ENCODE assay signal across 1 cellular context in the genomic region with DNA sequence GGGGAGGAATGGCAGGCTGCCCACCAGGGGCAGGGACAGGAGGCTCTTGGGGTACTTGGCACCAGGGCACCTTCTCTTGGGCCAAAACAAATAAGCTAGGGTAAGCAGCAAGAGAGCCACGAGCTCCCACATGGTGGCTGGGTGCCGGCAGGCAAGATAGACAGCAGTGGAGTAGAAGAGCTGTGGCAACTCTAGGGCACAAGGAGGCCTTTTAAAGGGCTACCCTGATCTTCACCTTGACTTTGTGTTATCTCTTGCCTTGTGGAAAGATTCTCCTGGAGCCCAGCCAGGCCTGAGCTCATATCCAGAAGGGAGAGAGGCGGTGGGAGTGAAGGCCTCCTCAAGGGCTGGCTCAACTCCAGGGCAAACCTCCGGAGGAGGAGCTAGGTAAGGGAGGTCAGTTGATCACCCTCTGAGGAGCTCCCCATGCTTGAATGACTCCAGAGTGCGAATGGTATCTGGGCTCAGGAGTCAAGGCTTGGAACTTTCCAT.
TF ChIP-seq lines count a peak whose summit lies in the region.

A gene with protein sequence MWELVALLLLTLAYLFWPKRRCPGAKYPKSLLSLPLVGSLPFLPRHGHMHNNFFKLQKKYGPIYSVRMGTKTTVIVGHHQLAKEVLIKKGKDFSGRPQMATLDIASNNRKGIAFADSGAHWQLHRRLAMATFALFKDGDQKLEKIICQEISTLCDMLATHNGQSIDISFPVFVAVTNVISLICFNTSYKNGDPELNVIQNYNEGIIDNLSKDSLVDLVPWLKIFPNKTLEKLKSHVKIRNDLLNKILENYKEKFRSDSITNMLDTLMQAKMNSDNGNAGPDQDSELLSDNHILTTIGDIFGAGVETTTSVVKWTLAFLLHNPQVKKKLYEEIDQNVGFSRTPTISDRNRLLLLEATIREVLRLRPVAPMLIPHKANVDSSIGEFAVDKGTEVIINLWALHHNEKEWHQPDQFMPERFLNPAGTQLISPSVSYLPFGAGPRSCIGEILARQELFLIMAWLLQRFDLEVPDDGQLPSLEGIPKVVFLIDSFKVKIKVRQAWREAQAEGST (minus strand): TSS at position 184 of the 492 bp plus-strand sequence. CDS start 52 bp downstream, at position 132.

TF ChIP-seq in Ishikawa, 13 proteins besides CTCF, POLR2A, EP300 and RAD21:
- TF ChIP-seq TCF12 (IDR thresholded peaks at IDR 0.05; ENCODE audit: low read depth) = 0 out of 2 replicates have a peak, but pooled peaks have one; percentile 20
- TF ChIP-seq FOXM1 (IDR thresholded peaks at IDR 0.05; ENCODE audit: borderline replicate concordance, low read depth) = no peak
- TF ChIP-seq, protein P1, sequence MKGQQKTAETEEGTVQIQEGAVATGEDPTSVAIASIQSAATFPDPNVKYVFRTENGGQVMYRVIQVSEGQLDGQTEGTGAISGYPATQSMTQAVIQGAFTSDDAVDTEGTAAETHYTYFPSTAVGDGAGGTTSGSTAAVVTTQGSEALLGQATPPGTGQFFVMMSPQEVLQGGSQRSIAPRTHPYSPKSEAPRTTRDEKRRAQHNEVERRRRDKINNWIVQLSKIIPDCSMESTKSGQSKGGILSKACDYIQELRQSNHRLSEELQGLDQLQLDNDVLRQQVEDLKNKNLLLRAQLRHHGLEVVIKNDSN (IDR thresholded peaks at IDR 0.05) = no peak
- TF ChIP-seq NFIC (IDR thresholded peaks at IDR 0.05) = peak; percentile 82
- TF ChIP-seq CEBPB (IDR thresholded peaks at IDR 0.05) = no peak
- no peak for TF ChIP-seq TAF1 (IDR thresholded peaks at IDR 0.05; ENCODE audit: low read depth)
- TF ChIP-seq ZBTB7A (IDR thresholded peaks at IDR 0.05; ENCODE audit: low read depth) = no peak
- TF ChIP-seq, protein P2, sequence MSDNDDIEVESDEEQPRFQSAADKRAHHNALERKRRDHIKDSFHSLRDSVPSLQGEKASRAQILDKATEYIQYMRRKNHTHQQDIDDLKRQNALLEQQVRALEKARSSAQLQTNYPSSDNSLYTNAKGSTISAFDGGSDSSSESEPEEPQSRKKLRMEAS (IDR thresholded peaks at IDR 0.05) = peak; percentile 37; the same call in 1 of the 2 replicates
- no peak for TF ChIP-seq YY1 (IDR thresholded peaks at IDR 0.05; ENCODE audit: low read depth)
- TF ChIP-seq, protein P3, sequence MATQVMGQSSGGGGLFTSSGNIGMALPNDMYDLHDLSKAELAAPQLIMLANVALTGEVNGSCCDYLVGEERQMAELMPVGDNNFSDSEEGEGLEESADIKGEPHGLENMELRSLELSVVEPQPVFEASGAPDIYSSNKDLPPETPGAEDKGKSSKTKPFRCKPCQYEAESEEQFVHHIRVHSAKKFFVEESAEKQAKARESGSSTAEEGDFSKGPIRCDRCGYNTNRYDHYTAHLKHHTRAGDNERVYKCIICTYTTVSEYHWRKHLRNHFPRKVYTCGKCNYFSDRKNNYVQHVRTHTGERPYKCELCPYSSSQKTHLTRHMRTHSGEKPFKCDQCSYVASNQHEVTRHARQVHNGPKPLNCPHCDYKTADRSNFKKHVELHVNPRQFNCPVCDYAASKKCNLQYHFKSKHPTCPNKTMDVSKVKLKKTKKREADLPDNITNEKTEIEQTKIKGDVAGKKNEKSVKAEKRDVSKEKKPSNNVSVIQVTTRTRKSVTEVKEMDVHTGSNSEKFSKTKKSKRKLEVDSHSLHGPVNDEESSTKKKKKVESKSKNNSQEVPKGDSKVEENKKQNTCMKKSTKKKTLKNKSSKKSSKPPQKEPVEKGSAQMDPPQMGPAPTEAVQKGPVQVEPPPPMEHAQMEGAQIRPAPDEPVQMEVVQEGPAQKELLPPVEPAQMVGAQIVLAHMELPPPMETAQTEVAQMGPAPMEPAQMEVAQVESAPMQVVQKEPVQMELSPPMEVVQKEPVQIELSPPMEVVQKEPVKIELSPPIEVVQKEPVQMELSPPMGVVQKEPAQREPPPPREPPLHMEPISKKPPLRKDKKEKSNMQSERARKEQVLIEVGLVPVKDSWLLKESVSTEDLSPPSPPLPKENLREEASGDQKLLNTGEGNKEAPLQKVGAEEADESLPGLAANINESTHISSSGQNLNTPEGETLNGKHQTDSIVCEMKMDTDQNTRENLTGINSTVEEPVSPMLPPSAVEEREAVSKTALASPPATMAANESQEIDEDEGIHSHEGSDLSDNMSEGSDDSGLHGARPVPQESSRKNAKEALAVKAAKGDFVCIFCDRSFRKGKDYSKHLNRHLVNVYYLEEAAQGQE (IDR thresholded peaks at IDR 0.05; ENCODE audit: low read depth) = no peak
- no peak for TF ChIP-seq EGR1 (IDR thresholded peaks at IDR 0.05)
- no peak for TF ChIP-seq TEAD4 (IDR thresholded peaks at IDR 0.05)
- no peak for TF ChIP-seq CREB1 (IDR thresholded peaks at IDR 0.05; ENCODE audit: low read depth)
TF ChIP-seq in Ishikawa: peak in this region for 3.
